ENCODE assay signal across 8 cellular contexts in genomic region chr15:99565031-99565280, GRCh38. TPM values are rescaled to one million over a fixed set of nuclear protein-coding genes. Genes with fewer than 3 reads are reported as not detected.
DNase-seq lines count a peak whose midpoint lies in the region; ATAC-seq and TF ChIP-seq lines count a peak whose summit lies in the region.

No MANE protein-coding gene starts in this region.

- ATAC-seq in activated CD4-positive, alpha-beta T cell treated with anti-CD3 and anti-CD28 coated beads for 36 hours, result no peak
- ATAC-seq in activated T-cell treated with anti-CD3 and anti-CD28 coated beads, Interleukin-2, amount 50 U/mL, for 72 hours (replicated peaks in 1 of 2), result no peak
- ATAC-seq in GM18520 (IDR thresholded peaks at IDR 0.05; ENCODE audit: unreplicated experiment) (no peak), HG03442 (IDR thresholded peaks at IDR 0.05; ENCODE audit: unreplicated experiment) (no peak)

- H3K4me3 ChIP-seq in kidney epithelial cell (ENCODE audit: low read depth, low read length) (peak overlapping the region; percentile 91), testis (peak overlapping the region; percentile 52 to 93)

- 5 to 17% methylated on average over 4 to 13 of the region's 19 CpGs for WGBS in testis, 2 donors

- peak overlapping the region; percentile 90 to 99 for H3K27ac ChIP-seq in testis

- POLR2A ChIA-PET in activated CD4-positive, alpha-beta T cell treated with anti-CD3 and anti-CD28 coated beads for 36 hours (lab: Charles Lee), result interaction anchor here (1.0 to 1.4 kb wide), 2 partner anchors 98 to 152 kb away, joined by 3 read pairs; no protein-coding TSS in a partner anchor

- H3K4me1 ChIP-seq in testis, result peaks cover 36% of the 10 kb centered on the region

- no peaks in the 10 kb centered on the region for H3K27me3 ChIP-seq in kidney epithelial cell (ENCODE audit: control insufficient read depth, insufficient read depth, low read length)
- H3K27me3 ChIP-seq in testis, result no peaks in the 10 kb centered on the region

- H3K27ac Mint-ChIP-seq in activated CD4-positive, alpha-beta T cell treated with anti-CD3 and anti-CD28 coated beads for 36 hours, result no peak overlapping the region
- H3K27ac Mint-ChIP-seq in activated T-cell treated with anti-CD3 and anti-CD28 coated beads, Interleukin-2, amount 50 U/mL, for 72 hours, result no peak overlapping the region

- H3K36me3 Mint-ChIP-seq in activated CD4-positive, alpha-beta T cell treated with anti-CD3 and anti-CD28 coated beads for 36 hours (ENCODE audit: low read depth), result no peaks in the 10 kb centered on the region
- H3K36me3 Mint-ChIP-seq in activated T-cell treated with anti-CD3 and anti-CD28 coated beads, Interleukin-2, amount 50 U/mL, for 72 hours (ENCODE audit: insufficient read depth in 2 of 2), result peaks cover 4 to 7% of the 10 kb centered on the region in 2 donors

- no peaks in the 10 kb centered on the region for H3K27me3 Mint-ChIP-seq in activated CD4-positive, alpha-beta T cell treated with anti-CD3 and anti-CD28 coated beads for 36 hours
- H3K27me3 Mint-ChIP-seq in activated T-cell treated with anti-CD3 and anti-CD28 coated beads, Interleukin-2, amount 50 U/mL, for 72 hours (ENCODE audit: low read depth), result peaks cover 9% of the 10 kb centered on the region

- intact Hi-C loops in activated CD4-positive, alpha-beta T cell treated with anti-CD3 and anti-CD28 coated beads for 36 hours (cut with DNase I, micrococcal nuclease), result loop anchor here (1.0 to 10.0 kb wide), 13 partner anchors 52 to 1037 kb away; partner anchors contain the start of genes LRRC28 (in 2 of the 2), ADAMTS17 (in 1 of the 2), ASB7 (in 1 of the 2) and LINS1 (in 1 of the 2)
- intact Hi-C loops in testis (cut with DNase I; ENCODE audit: low total_unique reads), result no loop called here

- H3K9me3 Mint-ChIP-seq in activated CD4-positive, alpha-beta T cell treated with anti-CD3 and anti-CD28 coated beads for 36 hours (ENCODE audit: low read depth), result no peaks in the 10 kb centered on the region
- no peaks in the 10 kb centered on the region for H3K9me3 Mint-ChIP-seq in activated T-cell treated with anti-CD3 and anti-CD28 coated beads, Interleukin-2, amount 50 U/mL, for 72 hours

- no peak for TF ChIP-seq POLR2A in testis (IDR thresholded peaks at IDR 0.05)

- H3K4me1 Mint-ChIP-seq in activated CD4-positive, alpha-beta T cell treated with anti-CD3 and anti-CD28 coated beads for 36 hours, result peaks cover 21% of the 10 kb centered on the region
- peaks cover 44% of the 10 kb centered on the region for H3K4me1 Mint-ChIP-seq in activated T-cell treated with anti-CD3 and anti-CD28 coated beads, Interleukin-2, amount 50 U/mL, for 72 hours (ENCODE audit: low read depth)

- DNase-seq in activated CD4-positive, alpha-beta T cell treated with anti-CD3 and anti-CD28 coated beads for 36 hours, result no peak
- no peak for DNase-seq in activated CD4-positive, alpha-beta T cell treated with anti-CD3 and anti-CD28 coated beads for 48 hours
- no peak for DNase-seq in activated T-cell treated with anti-CD3 and anti-CD28 coated beads, Interleukin-2, amount 50 U/mL, for 72 hours
- no peak for DNase-seq in kidney epithelial cell (ENCODE audit: low read depth)
- DNase-seq in testis, result no peak
- DNase-seq in stimulated activated CD8-positive, alpha-beta memory T cell treated with anti-CD3 and anti-CD28 coated beads, Interleukin-4, amount 100 ng/mL, for 48 hours, result no peak

- H3K4me3 Mint-ChIP-seq in activated CD4-positive, alpha-beta T cell treated with anti-CD3 and anti-CD28 coated beads for 36 hours, result peak overlapping the region; percentile 46
- peak overlapping the region; percentile 51 to 56 for H3K4me3 Mint-ChIP-seq in activated T-cell treated with anti-CD3 and anti-CD28 coated beads, Interleukin-2, amount 50 U/mL, for 72 hours

- CTCF ChIA-PET in activated CD4-positive, alpha-beta T cell treated with anti-CD3 and anti-CD28 coated beads for 36 hours (lab: Charles Lee), result no interaction called here

- H3K36me3 ChIP-seq in kidney epithelial cell (ENCODE audit: control insufficient read depth, insufficient read depth, low read length), result no peaks in the 10 kb centered on the region
- H3K36me3 ChIP-seq in testis (ENCODE audit: low read depth, missing control alignments), result no peaks in the 10 kb centered on the region

- TF ChIP-seq CTCF in kidney epithelial cell (IDR thresholded peaks at IDR 0.05; ENCODE audit: insufficient read depth, low read length, poor library complexity, severe bottlenecking), result no peak
- TF ChIP-seq CTCF in testis (IDR thresholded peaks at IDR 0.05), result no peak

- H3K9me3 ChIP-seq in testis, result no peaks in the 10 kb centered on the region

RNA-seq across cellular contexts. Expression of gene MEF2A, which starts 0.8 kb away (rescaled TPM):
- 10 to 100 TPM; 16.5 to 20.9 TPM for total RNA-seq in activated CD4-positive, alpha-beta T cell treated with anti-CD3 and anti-CD28 coated beads for 36 hours
- 10 to 100 TPM; 24.1 to 26.0 TPM for total RNA-seq in activated T-cell treated with anti-CD3 and anti-CD28 coated beads, Interleukin-2, amount 50 U/mL, for 72 hours
- total RNA-seq in kidney epithelial cell, result 43.7 and 55.4 TPM in 2 replicates
- total RNA-seq in testis, result 10 to 100 TPM; 67.9 to 68.9 TPM
- 33.7 TPM for polyA plus RNA-seq in testis (ENCODE audit: insufficient read depth, low read depth, low replicate concordance)
